ENCODE assay signal across 1 cellular context in the genomic region with DNA sequence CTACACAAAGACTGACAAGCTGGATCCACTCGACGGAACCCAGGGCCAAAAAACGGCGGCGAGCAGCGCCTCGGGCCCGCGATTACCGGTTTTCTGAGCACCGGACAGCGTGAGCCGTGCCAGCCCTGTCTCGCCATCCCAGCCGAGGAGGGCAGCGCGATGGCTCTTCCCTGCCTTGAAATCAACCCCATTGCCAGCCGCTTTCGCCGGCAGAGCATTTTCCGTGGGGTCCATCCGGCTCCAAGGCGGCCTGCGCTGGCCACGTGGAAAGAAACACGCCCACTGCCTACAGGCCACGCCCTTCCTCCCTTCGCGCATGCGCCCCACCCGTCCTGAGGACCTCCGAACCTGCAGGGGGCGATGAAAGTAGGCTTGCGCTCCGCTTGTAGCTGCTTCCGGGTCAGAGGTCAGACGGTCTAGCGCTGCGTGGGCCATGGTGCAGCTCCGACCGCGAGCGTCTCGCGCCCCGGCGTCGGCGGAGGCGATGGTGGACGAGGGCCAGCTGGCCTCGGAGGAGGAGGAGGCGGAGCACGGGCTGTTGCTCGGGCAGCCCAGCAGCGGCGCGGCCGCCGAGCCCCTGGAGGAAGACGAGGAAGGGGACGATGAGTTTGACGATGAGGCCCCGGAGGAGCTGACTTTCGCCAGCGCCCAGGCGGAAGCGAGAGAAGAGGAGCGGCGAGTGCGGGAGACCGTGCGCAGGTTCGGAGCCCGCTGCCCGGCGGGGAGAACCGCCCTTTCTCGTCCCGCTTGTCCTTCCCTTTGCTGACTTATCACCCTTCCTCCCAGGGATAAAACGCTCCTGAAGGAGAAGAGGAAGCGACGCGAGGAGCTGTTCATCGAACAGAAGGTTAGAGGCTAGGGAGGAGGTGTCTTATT.
TF ChIP-seq lines count a peak whose summit lies in the region.

Gene NOL7, plus strand, starts transcription at position 410 of the 876 bp plus-strand sequence. Its CDS starts 24 bp downstream, at position 434.

TF ChIP-seq in K562, 482 proteins besides CTCF, POLR2A, EP300 and RAD21 (continued from another document and continues in another):
- TF ChIP-seq UBTF (IDR thresholded peaks at IDR 0.05; ENCODE audit: borderline replicate concordance in 1 of 2, low read depth in 2 of 2, low read length in 2 of 2), result peak in 1 of 2 experiments; percentile 89; a peak in 2 of 4 replicates
- TF ChIP-seq ZNF121 (CRISPR knock-in tag; conservative IDR thresholded peaks at IDR 0.05), result no peak
- TF ChIP-seq SMARCC2 (IDR thresholded peaks at IDR 0.05; ENCODE audit: low read depth), result no peak
- no peak; the same call in 1 of the 2 replicates for TF ChIP-seq GTF2F1 (IDR thresholded peaks at IDR 0.05; ENCODE audit: low read depth, low read length)
- peak; percentile 100 for TF ChIP-seq MAX (CRISPR knock-in tag; IDR thresholded peaks at IDR 0.05)
- TF ChIP-seq, protein P1, sequence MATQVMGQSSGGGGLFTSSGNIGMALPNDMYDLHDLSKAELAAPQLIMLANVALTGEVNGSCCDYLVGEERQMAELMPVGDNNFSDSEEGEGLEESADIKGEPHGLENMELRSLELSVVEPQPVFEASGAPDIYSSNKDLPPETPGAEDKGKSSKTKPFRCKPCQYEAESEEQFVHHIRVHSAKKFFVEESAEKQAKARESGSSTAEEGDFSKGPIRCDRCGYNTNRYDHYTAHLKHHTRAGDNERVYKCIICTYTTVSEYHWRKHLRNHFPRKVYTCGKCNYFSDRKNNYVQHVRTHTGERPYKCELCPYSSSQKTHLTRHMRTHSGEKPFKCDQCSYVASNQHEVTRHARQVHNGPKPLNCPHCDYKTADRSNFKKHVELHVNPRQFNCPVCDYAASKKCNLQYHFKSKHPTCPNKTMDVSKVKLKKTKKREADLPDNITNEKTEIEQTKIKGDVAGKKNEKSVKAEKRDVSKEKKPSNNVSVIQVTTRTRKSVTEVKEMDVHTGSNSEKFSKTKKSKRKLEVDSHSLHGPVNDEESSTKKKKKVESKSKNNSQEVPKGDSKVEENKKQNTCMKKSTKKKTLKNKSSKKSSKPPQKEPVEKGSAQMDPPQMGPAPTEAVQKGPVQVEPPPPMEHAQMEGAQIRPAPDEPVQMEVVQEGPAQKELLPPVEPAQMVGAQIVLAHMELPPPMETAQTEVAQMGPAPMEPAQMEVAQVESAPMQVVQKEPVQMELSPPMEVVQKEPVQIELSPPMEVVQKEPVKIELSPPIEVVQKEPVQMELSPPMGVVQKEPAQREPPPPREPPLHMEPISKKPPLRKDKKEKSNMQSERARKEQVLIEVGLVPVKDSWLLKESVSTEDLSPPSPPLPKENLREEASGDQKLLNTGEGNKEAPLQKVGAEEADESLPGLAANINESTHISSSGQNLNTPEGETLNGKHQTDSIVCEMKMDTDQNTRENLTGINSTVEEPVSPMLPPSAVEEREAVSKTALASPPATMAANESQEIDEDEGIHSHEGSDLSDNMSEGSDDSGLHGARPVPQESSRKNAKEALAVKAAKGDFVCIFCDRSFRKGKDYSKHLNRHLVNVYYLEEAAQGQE (CRISPR knock-in tag; IDR thresholded peaks at IDR 0.05; ENCODE audit: low read depth), result peak; percentile 64
- TF ChIP-seq HDGF (IDR thresholded peaks at IDR 0.05), result no peak
- TF ChIP-seq ZBED1 (IDR thresholded peaks at IDR 0.05), result peak; percentile 83; the same call in 1 of the 2 replicates
- TF ChIP-seq, protein P2, sequence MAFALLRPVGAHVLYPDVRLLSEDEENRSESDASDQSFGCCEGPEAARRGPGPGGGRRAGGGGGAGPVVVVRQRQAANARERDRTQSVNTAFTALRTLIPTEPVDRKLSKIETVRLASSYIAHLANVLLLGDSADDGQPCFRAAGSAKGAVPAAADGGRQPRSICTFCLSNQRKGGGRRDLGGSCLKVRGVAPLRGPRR (CRISPR knock-in tag; IDR thresholded peaks at IDR 0.05), result no peak
- peak; percentile 100 for TF ChIP-seq GABPB1 (CRISPR knock-in tag; IDR thresholded peaks at IDR 0.05)
- TF ChIP-seq, protein P3, sequence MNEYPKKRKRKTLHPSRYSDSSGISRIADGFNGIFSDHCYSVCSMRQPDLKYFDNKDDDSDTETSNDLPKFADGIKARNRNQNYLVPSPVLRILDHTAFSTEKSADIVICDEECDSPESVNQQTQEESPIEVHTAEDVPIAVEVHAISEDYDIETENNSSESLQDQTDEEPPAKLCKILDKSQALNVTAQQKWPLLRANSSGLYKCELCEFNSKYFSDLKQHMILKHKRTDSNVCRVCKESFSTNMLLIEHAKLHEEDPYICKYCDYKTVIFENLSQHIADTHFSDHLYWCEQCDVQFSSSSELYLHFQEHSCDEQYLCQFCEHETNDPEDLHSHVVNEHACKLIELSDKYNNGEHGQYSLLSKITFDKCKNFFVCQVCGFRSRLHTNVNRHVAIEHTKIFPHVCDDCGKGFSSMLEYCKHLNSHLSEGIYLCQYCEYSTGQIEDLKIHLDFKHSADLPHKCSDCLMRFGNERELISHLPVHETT (CRISPR knock-in tag; conservative IDR thresholded peaks at IDR 0.05 in 1 of 2, IDR thresholded peaks at IDR 0.05 in 1 of 2), result peak in 1 of 2 experiments; percentile 99; a peak in 2 of 4 replicates
- TF ChIP-seq NUFIP1 (IDR thresholded peaks at IDR 0.05; ENCODE audit: partially characterized antibody), result peak; percentile 58
- no peak; the same call in 1 of the 2 replicates for TF ChIP-seq ZNF316 (IDR thresholded peaks at IDR 0.05)
- peak; percentile 85 for TF ChIP-seq ZNF431 (CRISPR knock-in tag; IDR thresholded peaks at IDR 0.05)
- peak; percentile 95 to 97 for TF ChIP-seq FOXK2 (conservative IDR thresholded peaks at IDR 0.05 in 1 of 2, IDR thresholded peaks at IDR 0.05 in 1 of 2; ENCODE audit: low read depth in 2 of 2)
- TF ChIP-seq, protein P4, sequence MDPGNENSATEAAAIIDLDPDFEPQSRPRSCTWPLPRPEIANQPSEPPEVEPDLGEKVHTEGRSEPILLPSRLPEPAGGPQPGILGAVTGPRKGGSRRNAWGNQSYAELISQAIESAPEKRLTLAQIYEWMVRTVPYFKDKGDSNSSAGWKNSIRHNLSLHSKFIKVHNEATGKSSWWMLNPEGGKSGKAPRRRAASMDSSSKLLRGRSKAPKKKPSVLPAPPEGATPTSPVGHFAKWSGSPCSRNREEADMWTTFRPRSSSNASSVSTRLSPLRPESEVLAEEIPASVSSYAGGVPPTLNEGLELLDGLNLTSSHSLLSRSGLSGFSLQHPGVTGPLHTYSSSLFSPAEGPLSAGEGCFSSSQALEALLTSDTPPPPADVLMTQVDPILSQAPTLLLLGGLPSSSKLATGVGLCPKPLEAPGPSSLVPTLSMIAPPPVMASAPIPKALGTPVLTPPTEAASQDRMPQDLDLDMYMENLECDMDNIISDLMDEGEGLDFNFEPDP (CRISPR knock-in tag; IDR thresholded peaks at IDR 0.05), result no peak
- no peak; the same call in 1 of the 2 replicates for TF ChIP-seq ZBTB43 (CRISPR knock-in tag; IDR thresholded peaks at IDR 0.05)
- TF ChIP-seq, protein P5, sequence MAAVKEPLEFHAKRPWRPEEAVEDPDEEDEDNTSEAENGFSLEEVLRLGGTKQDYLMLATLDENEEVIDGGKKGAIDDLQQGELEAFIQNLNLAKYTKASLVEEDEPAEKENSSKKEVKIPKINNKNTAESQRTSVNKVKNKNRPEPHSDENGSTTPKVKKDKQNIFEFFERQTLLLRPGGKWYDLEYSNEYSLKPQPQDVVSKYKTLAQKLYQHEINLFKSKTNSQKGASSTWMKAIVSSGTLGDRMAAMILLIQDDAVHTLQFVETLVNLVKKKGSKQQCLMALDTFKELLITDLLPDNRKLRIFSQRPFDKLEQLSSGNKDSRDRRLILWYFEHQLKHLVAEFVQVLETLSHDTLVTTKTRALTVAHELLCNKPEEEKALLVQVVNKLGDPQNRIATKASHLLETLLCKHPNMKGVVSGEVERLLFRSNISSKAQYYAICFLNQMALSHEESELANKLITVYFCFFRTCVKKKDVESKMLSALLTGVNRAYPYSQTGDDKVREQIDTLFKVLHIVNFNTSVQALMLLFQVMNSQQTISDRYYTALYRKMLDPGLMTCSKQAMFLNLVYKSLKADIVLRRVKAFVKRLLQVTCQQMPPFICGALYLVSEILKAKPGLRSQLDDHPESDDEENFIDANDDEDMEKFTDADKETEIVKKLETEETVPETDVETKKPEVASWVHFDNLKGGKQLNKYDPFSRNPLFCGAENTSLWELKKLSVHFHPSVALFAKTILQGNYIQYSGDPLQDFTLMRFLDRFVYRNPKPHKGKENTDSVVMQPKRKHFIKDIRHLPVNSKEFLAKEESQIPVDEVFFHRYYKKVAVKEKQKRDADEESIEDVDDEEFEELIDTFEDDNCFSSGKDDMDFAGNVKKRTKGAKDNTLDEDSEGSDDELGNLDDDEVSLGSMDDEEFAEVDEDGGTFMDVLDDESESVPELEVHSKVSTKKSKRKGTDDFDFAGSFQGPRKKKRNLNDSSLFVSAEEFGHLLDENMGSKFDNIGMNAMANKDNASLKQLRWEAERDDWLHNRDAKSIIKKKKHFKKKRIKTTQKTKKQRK (IDR thresholded peaks at IDR 0.05; ENCODE audit: borderline replicate concordance, low read depth, low read length), result no peak
- peak; percentile 71 for TF ChIP-seq DMBX1 (CRISPR knock-in tag; IDR thresholded peaks at IDR 0.05; ENCODE audit: borderline replicate concordance)
- TF ChIP-seq ZNF224 (CRISPR knock-in tag; IDR thresholded peaks at IDR 0.05), result peak; percentile 70; the same call in 1 of the 2 replicates
- 0 out of 2 replicates have a peak, but pooled peaks have one; percentile 25 for TF ChIP-seq RBM14 (IDR thresholded peaks at IDR 0.05; ENCODE audit: borderline replicate concordance, insufficient read depth, low read depth, low read length)
- TF ChIP-seq HMGN3 (IDR thresholded peaks at IDR 0.05; ENCODE audit: borderline replicate concordance, extremely low read depth, insufficient read length, low read depth, low read length), result peak; percentile 63
- TF ChIP-seq ZNF217 (CRISPR knock-in tag; IDR thresholded peaks at IDR 0.05), result no peak
- TF ChIP-seq, protein P6, sequence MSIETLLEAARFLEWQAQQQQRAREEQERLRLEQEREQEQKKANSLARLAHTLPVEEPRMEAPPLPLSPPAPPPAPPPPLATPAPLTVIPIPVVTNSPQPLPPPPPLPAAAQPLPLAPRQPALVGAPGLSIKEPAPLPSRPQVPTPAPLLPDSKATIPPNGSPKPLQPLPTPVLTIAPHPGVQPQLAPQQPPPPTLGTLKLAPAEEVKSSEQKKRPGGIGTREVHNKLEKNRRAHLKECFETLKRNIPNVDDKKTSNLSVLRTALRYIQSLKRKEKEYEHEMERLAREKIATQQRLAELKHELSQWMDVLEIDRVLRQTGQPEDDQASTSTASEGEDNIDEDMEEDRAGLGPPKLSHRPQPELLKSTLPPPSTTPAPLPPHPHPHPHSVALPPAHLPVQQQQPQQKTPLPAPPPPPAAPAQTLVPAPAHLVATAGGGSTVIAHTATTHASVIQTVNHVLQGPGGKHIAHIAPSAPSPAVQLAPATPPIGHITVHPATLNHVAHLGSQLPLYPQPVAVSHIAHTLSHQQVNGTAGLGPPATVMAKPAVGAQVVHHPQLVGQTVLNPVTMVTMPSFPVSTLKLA (conservative IDR thresholded peaks at IDR 0.05), result peak; percentile 100
- peak; percentile 97 for TF ChIP-seq DIDO1 (tag; IDR thresholded peaks at IDR 0.05; ENCODE audit: low read depth)
- TF ChIP-seq ZNF766 (CRISPR knock-in tag; conservative IDR thresholded peaks at IDR 0.05), result peak; percentile 80; the same call in 1 of the 2 replicates
- peak; percentile 44; the same call in 1 of the 2 replicates for TF ChIP-seq ZSCAN32 (CRISPR knock-in tag; IDR thresholded peaks at IDR 0.05)
- peak; percentile 9; the same call in 1 of the 2 replicates for TF ChIP-seq ZFP1 (CRISPR knock-in tag; IDR thresholded peaks at IDR 0.05)
- TF ChIP-seq ZNF445 (CRISPR knock-in tag; IDR thresholded peaks at IDR 0.05; ENCODE audit: low read depth), result no peak
- 0 out of 2 replicates have a peak, but pooled peaks have one; percentile 28 for TF ChIP-seq NR3C1 (CRISPR knock-in tag; IDR thresholded peaks at IDR 0.05)
- TF ChIP-seq TSC22D4 (tag; IDR thresholded peaks at IDR 0.05), result no peak
- TF ChIP-seq PRMT5 (CRISPR knock-in tag; IDR thresholded peaks at IDR 0.05), result no peak
- TF ChIP-seq ZNF512 (tag; IDR thresholded peaks at IDR 0.05), result no peak
- no peak for TF ChIP-seq ZNF212 (CRISPR knock-in tag; IDR thresholded peaks at IDR 0.05)
- TF ChIP-seq, protein P7, sequence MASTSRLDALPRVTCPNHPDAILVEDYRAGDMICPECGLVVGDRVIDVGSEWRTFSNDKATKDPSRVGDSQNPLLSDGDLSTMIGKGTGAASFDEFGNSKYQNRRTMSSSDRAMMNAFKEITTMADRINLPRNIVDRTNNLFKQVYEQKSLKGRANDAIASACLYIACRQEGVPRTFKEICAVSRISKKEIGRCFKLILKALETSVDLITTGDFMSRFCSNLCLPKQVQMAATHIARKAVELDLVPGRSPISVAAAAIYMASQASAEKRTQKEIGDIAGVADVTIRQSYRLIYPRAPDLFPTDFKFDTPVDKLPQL (IDR thresholded peaks at IDR 0.05; ENCODE audit: extremely low read depth, insufficient read length), result no peak
